In genomic region chr16:66211651-66212050, GRCh38 we compare ENCODE assay signal across 24 cellular contexts.
"Had no signal": no experiment of that assay in that cellular context is flagged by ENCODE, and none has a peak within 500 bp of the region (broad histone marks: within the 10 kb centered on the region; RNA-seq: fewer than 3 reads in every experiment).

No MANE protein-coding gene starts in this region.

- H3K27me3 ChIP-seq: left lung, neutrophil, ovary, spleen, suprapubic skin, tibial artery, upper lobe of right lung had no signal

- DNase-seq: hippocampal formation; kidney; left colon; left lung; lower lobe of right lung; mammary epithelial cell; mesenchymal stem cell; naive thymus-derived CD8-positive, alpha-beta T cell; occipital lobe; ovary; right cardiac atrium; spleen; stimulated activated CD4-positive, alpha-beta T cell treated with anti-CD3 and anti-CD28 coated beads, Interleukin-4, amount 100 ng/mL, for 24 hours; stimulated activated naive CD4-positive, alpha-beta T cell; tibial artery; trophoblast cell; upper lobe of right lung had no signal

- H3K9me3 ChIP-seq: left lung, lower lobe of right lung, neutrophil, ovary, spleen, suprapubic skin, thoracic aorta, tibial artery, upper lobe of right lung had no signal

- H3K27ac ChIP-seq: left lung, lower lobe of right lung, neutrophil, ovary, skin epidermis, spleen, suprapubic skin, thoracic aorta, tibial artery, upper lobe of right lung had no signal

- H3K4me1 ChIP-seq: tibial artery, upper lobe of right lung had no signal

- FAIRE-seq: kidney, urothelium cell line had no signal

- H3K4me3 ChIP-seq: left lung, lower lobe of right lung, ovary, skin epidermis, spleen, suprapubic skin, thoracic aorta, tibial artery, upper lobe of right lung had no signal

- H3K36me3 ChIP-seq: left lung, lower lobe of right lung, neutrophil, ovary, spleen, suprapubic skin, thoracic aorta, tibial artery, upper lobe of right lung had no signal

- ATAC-seq: left colon; left lung; lower lobe of right lung; naive thymus-derived CD8-positive, alpha-beta T cell; right cardiac atrium; sciatic nerve; stimulated activated effector memory CD8-positive, alpha-beta T cell treated with anti-CD3 and anti-CD28 coated beads, Interleukin-12 subunit alpha, Interleukin-12 subunit beta, amount 100 ng/mL, for 72 hours; upper lobe of right lung had no signal
